ENCODE assay signal across 26 cellular contexts in the genomic region with DNA sequence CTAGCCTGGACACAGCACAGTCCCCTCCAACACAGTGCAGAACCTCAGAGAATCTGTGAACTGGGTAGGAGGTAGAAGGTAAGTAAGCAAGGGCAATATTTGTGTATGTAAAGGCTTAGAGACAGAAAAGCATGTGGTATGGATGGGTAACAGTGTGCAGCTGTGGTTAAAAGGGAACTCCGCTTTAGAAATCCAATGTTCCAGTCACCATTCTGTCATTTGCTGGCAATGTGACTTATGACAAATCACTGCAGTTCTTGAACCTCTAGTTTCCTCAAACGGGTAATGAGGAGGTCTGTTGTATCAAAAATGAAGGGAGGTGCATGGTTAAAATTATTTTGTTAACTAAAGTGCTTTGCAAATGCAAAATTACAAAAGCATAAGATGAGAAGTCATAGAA.
"Had no signal": no experiment of that assay in that cellular context is flagged by ENCODE, and none has a peak within 500 bp of the region (broad histone marks: within the 10 kb centered on the region; RNA-seq: fewer than 3 reads in every experiment).

No MANE protein-coding gene starts in this region.

- H3K27me3 ChIP-seq: ascending aorta, breast epithelium, esophagus muscularis mucosa, transverse colon, uterus had no signal

- H3K36me3 ChIP-seq: adrenal gland, ascending aorta, breast epithelium, esophagus muscularis mucosa, heart left ventricle, lower lobe of right lung, transverse colon, uterus had no signal

- H3K27ac ChIP-seq: adrenal gland, ascending aorta, breast epithelium, coronary artery, esophagus muscularis mucosa, heart left ventricle, lower lobe of right lung, transverse colon, uterus had no signal

- H3K4me1 Mint-ChIP-seq: naive B cell; neural crest cell; stimulated activated naive B cell treated with anti-CD40 and anti-IgM and Interleukin-4, amounts not matched to agents 10 μg/mL and 1 μg/mL and 100 μg/mL, for 72 hours had no signal

- H3K36me3 Mint-ChIP-seq: activated naive CD8-positive, alpha-beta T cell; naive B cell; stimulated activated naive B cell treated with anti-CD40 and anti-IgM and Interleukin-4, amounts not matched to agents 10 μg/mL and 1 μg/mL and 100 μg/mL, for 72 hours had no signal

- H3K9me3 Mint-ChIP-seq: activated T-cell treated with anti-CD3 and anti-CD28 coated beads, Interleukin-2, amount 50 U/mL, for 4 hours; activated T-helper 2 cell treated with anti-CD3 and anti-CD28 coated beads, Interferon-gamma antibody, Interleukin-2, Interleukin-4, amounts not matched to agents 10 μg/mL and 5 μg/mL and 100 μg/mL, durations not matched to agents 14 hours and 24 hours and 36 hours; naive B cell; neural crest cell; stimulated activated naive B cell treated with anti-CD40 and anti-IgM and Interleukin-4, amounts not matched to agents 10 μg/mL and 1 μg/mL and 100 μg/mL, for 72 hours had no signal

- H3K27me3 Mint-ChIP-seq: activated naive CD8-positive, alpha-beta T cell had no signal

- H3K9me3 ChIP-seq: adrenal gland, ascending aorta, breast epithelium, esophagus muscularis mucosa, heart left ventricle, lower lobe of right lung, transverse colon, uterus had no signal

- H3K4me1 ChIP-seq: adrenal gland, ascending aorta, breast epithelium, esophagus muscularis mucosa, heart left ventricle, lower lobe of right lung, transverse colon, uterus had no signal

- ATAC-seq: activated T-cell treated with anti-CD3 and anti-CD28 coated beads, Interleukin-2, amount 50 U/mL, for 4 hours; heart left ventricle; lower lobe of right lung; sciatic nerve; stimulated activated naive B cell treated with anti-CD40 and anti-IgM and Interleukin-4, amounts not matched to agents 10 μg/mL and 1 μg/mL and 100 μg/mL, for 72 hours had no signal

- H3K4me3 ChIP-seq: adrenal gland, ascending aorta, breast epithelium, coronary artery, esophagus muscularis mucosa, heart left ventricle, lower lobe of right lung, transverse colon, uterus had no signal

- H3K27ac Mint-ChIP-seq: activated naive CD8-positive, alpha-beta T cell; activated T-helper 2 cell treated with anti-CD3 and anti-CD28 coated beads, Interferon-gamma antibody, Interleukin-2, Interleukin-4, amounts not matched to agents 10 μg/mL and 5 μg/mL and 100 μg/mL, durations not matched to agents 14 hours and 24 hours and 36 hours; naive B cell; stimulated activated naive B cell treated with anti-CD40 and anti-IgM and Interleukin-4, amounts not matched to agents 10 μg/mL and 1 μg/mL and 100 μg/mL, for 72 hours had no signal

- H3K4me3 Mint-ChIP-seq: activated naive CD8-positive, alpha-beta T cell; activated T-cell treated with anti-CD3 and anti-CD28 coated beads, Interleukin-2, amount 50 U/mL, for 4 hours; naive B cell; neural crest cell; stimulated activated naive B cell treated with anti-CD40 and anti-IgM and Interleukin-4, amounts not matched to agents 10 μg/mL and 1 μg/mL and 100 μg/mL, for 72 hours had no signal

- DNase-seq: activated CD4-positive, alpha-beta T cell treated with anti-CD3 and anti-CD28 coated beads for 4 hours; activated CD4-positive, alpha-beta T cell treated with anti-CD3 and anti-CD28 coated beads, Interleukin-2, amount 50 U/mL, for 48 hours; activated CD4-positive, CD25-positive, alpha-beta regulatory T cell; activated CD8-positive, alpha-beta memory T cell treated with anti-CD3 and anti-CD28 coated beads, Interleukin-2, amount 50 U/mL, for 48 hours; activated naive CD4-positive, alpha-beta T cell; activated T-cell treated with anti-CD3 and anti-CD28 coated beads, Interleukin-2, amount 50 U/mL, for 4 hours; adrenal gland; heart left ventricle; islet precursor cell; lower lobe of right lung; naive B cell; occipital lobe; posterior cingulate gyrus; stimulated activated CD4-positive, alpha-beta T cell treated with anti-CD3 and anti-CD28 coated beads, Interleukin-2, amount 100 ng/mL, for 48 hours; stimulated activated CD8-positive, alpha-beta memory T cell treated with anti-CD3 and anti-CD28 coated beads, Interleukin-4, amount 100 ng/mL, for 48 hours; stimulated activated naive B cell treated with anti-CD40 and anti-IgM and Interleukin-4, amounts not matched to agents 10 μg/mL and 1 μg/mL and 100 μg/mL, for 72 hours; transverse colon; uterus had no signal
